In the genomic region with DNA sequence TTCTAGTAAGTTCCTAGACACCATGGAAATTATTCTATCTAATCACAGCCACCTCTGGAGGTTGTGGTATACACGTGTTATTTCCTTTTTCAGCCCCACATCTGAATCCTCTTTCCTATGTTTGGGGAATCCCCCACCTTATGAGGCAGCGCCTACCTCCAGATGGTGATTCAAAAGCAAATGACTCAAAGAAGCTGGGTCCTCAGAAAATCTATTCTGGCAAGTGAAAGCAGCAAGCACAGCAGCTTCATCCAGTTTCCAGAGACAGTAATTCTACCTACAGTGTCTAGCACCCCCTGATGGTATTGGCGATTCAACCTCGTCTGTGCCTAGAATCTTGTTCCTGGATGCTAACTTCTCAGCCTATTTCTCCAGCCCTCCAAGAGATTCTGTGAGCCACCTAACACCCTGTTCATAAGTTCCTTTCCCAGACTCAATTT, we compare ENCODE assay signal across 8 cellular contexts. TPM values are rescaled to one million over a fixed set of nuclear protein-coding genes. Genes with fewer than 3 reads are reported as not detected.
DNase-seq lines count a peak whose midpoint lies in the region; ATAC-seq, FAIRE-seq and TF ChIP-seq lines count a peak whose summit lies in the region.

No MANE protein-coding gene starts in this region.

- H3K4me3 ChIP-seq in fibroblast of villous mesenchyme (ENCODE audit: low read depth, low read length): no peak overlapping the region

- in situ Hi-C loops in ACHN (cut with HindIII; ENCODE audit: low pct_ligation_motif_present, low pct_unique_long_range_greater_than_20kb, low sequenced_read_pairs): no loop called here

- no peak for TF ChIP-seq POLR2A in GM12892 (IDR thresholded peaks at IDR 0.05; ENCODE audit: low read depth, low read length)

- FAIRE-seq in GM12892 (lab: Jason Lieb, UNC): peak; percentile 96

- DNase-seq in ACHN: peak; percentile 75
- peak; percentile 39 for DNase-seq in GM12892 (ENCODE audit: insufficient read length)
- DNase-seq in NCI-H1694 treated with DMSO at 0.1 percent for 48 hours (lab: John Stamatoyannopoulos, UW): peak; percentile 39
- peak; percentile 51 for DNase-seq in activated T-cell treated with anti-CD3 and anti-CD28 coated beads for 4 hours
- DNase-seq in fibroblast of villous mesenchyme (ENCODE audit: low read depth): peak; percentile 71
- DNase-seq in renal cortical epithelial cell (ENCODE audit: low read depth): peak; percentile 87
- DNase-seq in NCI-H2171 (lab: John Stamatoyannopoulos, UW): no peak

- TF ChIP-seq CTCF in fibroblast of villous mesenchyme (IDR thresholded peaks at IDR 0.05; ENCODE audit: insufficient read depth, low read depth, low read length): peak; percentile 69

- peak; percentile 88 for ATAC-seq in HG02763 (IDR thresholded peaks at IDR 0.05; ENCODE audit: unreplicated experiment)

RNA-seq across cellular contexts. Expression of a gene that starts 43.0 kb away (rescaled TPM):
- polyA plus RNA-seq in GM12892 (2012; ENCODE audit: missing spikeins): 64.0 TPM
- total RNA-seq in fibroblast of villous mesenchyme (2.6 and 4.3 TPM in 2 replicates), renal cortical epithelial cell (23.8 and 26.0 TPM in 2 replicates)
